In genomic region chr1:59043796-59044195, GRCh38 we compare ENCODE assay signal across 1 cellular context.
A peak's percentile ranks its signal among the peaks of the same experiment; 100 is the strongest.
TF ChIP-seq lines count a peak whose summit lies in the region.

No MANE protein-coding gene starts in this region.

TF ChIP-seq in K562, 482 proteins besides CTCF, POLR2A, EP300 and RAD21 (continued from another document and continues in another):
- TF ChIP-seq, protein P1, sequence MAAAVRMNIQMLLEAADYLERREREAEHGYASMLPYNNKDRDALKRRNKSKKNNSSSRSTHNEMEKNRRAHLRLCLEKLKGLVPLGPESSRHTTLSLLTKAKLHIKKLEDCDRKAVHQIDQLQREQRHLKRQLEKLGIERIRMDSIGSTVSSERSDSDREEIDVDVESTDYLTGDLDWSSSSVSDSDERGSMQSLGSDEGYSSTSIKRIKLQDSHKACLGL (CRISPR knock-in tag; IDR thresholded peaks at IDR 0.05; ENCODE audit: borderline replicate concordance, poor library complexity, severe bottlenecking) = no peak
- TF ChIP-seq, protein P2, sequence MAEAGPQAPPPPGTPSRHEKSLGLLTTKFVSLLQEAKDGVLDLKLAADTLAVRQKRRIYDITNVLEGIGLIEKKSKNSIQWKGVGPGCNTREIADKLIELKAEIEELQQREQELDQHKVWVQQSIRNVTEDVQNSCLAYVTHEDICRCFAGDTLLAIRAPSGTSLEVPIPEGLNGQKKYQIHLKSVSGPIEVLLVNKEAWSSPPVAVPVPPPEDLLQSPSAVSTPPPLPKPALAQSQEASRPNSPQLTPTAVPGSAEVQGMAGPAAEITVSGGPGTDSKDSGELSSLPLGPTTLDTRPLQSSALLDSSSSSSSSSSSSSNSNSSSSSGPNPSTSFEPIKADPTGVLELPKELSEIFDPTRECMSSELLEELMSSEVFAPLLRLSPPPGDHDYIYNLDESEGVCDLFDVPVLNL (CRISPR knock-in tag; IDR thresholded peaks at IDR 0.05; ENCODE audit: low read depth) = no peak
- TF ChIP-seq ZNF253 (CRISPR knock-in tag; conservative IDR thresholded peaks at IDR 0.05) (no peak), ZNF668 (CRISPR knock-in tag; IDR thresholded peaks at IDR 0.05) (no peak), WHSC1 (IDR thresholded peaks at IDR 0.05; ENCODE audit: low read length) (no peak), SREBF2 (CRISPR knock-in tag; IDR thresholded peaks at IDR 0.05) (no peak), NR1H2 (CRISPR knock-in tag; IDR thresholded peaks at IDR 0.05) (no peak), ZNF274 (IDR thresholded peaks at IDR 0.05; ENCODE audit: borderline replicate concordance, low read depth, low read length) (no peak), HLTF (IDR thresholded peaks at IDR 0.05) (no peak), ZNF347 (CRISPR knock-in tag; IDR thresholded peaks at IDR 0.05; ENCODE audit: low read depth) (no peak), ZNF174 (CRISPR knock-in tag; IDR thresholded peaks at IDR 0.05) (no peak), SMARCC2 (IDR thresholded peaks at IDR 0.05; ENCODE audit: low read depth) (peak; percentile 69; the same call in 1 of the 2 replicates), NCOA2 (IDR thresholded peaks at IDR 0.05; ENCODE audit: partially characterized antibody in 2 of 2) (no peak), CEBPG (CRISPR knock-in tag; IDR thresholded peaks at IDR 0.05) (peak; percentile 86), CEBPG (tag; conservative IDR thresholded peaks at IDR 0.05 in 1 of 2, IDR thresholded peaks at IDR 0.05 in 1 of 2) (peak; percentile 93 to 96), HNRNPLL (IDR thresholded peaks at IDR 0.05; ENCODE audit: low read depth, low read length, poor library complexity, severe bottlenecking) (no peak), EGR1 (conservative IDR thresholded peaks at IDR 0.05) (no peak), ZNF75A (CRISPR knock-in tag; IDR thresholded peaks at IDR 0.05) (no peak), FIP1L1 (IDR thresholded peaks at IDR 0.05; ENCODE audit: low read depth, low read length, poor library complexity, severe bottlenecking) (no peak), CAMTA2 (CRISPR knock-in tag; conservative IDR thresholded peaks at IDR 0.05) (no peak), CREB3L1 (IDR thresholded peaks at IDR 0.05; ENCODE audit: borderline replicate concordance, low read depth) (no peak), ARID3A (IDR thresholded peaks at IDR 0.05; ENCODE audit: borderline replicate concordance, low read depth, low read length) (no peak), ETS2 (tag; IDR thresholded peaks at IDR 0.05; ENCODE audit: borderline replicate concordance, poor library complexity, severe bottlenecking) (no peak), GMEB1 (CRISPR knock-in tag; IDR thresholded peaks at IDR 0.05) (no peak), U2AF1 (optimal IDR thresholded peaks at IDR 0.05; ENCODE audit: low read depth, low read length) (no peak), SMAD3 (CRISPR knock-in tag; conservative IDR thresholded peaks at IDR 0.05) (no peak), ZNF175 (CRISPR knock-in tag; IDR thresholded peaks at IDR 0.05; ENCODE audit: low read depth) (no peak), POLR3G (IDR thresholded peaks at IDR 0.05; ENCODE audit: extremely low read depth, insufficient read length, insufficient replicate concordance) (no peak), HBP1 (CRISPR knock-in tag; IDR thresholded peaks at IDR 0.05) (no peak), TCF3 (CRISPR knock-in tag; IDR thresholded peaks at IDR 0.05) (peak; percentile 72), ESRRB (CRISPR knock-in tag; IDR thresholded peaks at IDR 0.05; ENCODE audit: borderline replicate concordance) (no peak), CSDE1 (IDR thresholded peaks at IDR 0.05) (no peak), SUPT5H (IDR thresholded peaks at IDR 0.05) (no peak), ZNF239 (CRISPR knock-in tag; IDR thresholded peaks at IDR 0.05) (no peak), RBM25 (IDR thresholded peaks at IDR 0.05; ENCODE audit: low read depth, low read length, severe bottlenecking) (no peak), ZNF3 (CRISPR knock-in tag; IDR thresholded peaks at IDR 0.05) (no peak), SRSF3 (IDR thresholded peaks at IDR 0.05; ENCODE audit: insufficient read depth, low read length) (no peak), FOXJ3 (CRISPR knock-in tag; IDR thresholded peaks at IDR 0.05) (no peak), KAT8 (IDR thresholded peaks at IDR 0.05; ENCODE audit: low read depth) (no peak), ZNF354B (CRISPR knock-in tag; IDR thresholded peaks at IDR 0.05) (0 out of 2 replicates have a peak, but pooled peaks have one; percentile 12), PTTG1 (tag; IDR thresholded peaks at IDR 0.05; ENCODE audit: low read depth) (no peak), ZNF717 (CRISPR knock-in tag; IDR thresholded peaks at IDR 0.05) (no peak), TRIM28 (IDR thresholded peaks at IDR 0.05) (no peak), TARDBP (IDR thresholded peaks at IDR 0.05) (no peak), HDAC6 (IDR thresholded peaks at IDR 0.05; ENCODE audit: low read depth, low read length) (no peak), ESRRA (IDR thresholded peaks at IDR 0.05; ENCODE audit: borderline replicate concordance, low read depth) (peak; percentile 47; the same call in 1 of the 2 replicates), BACH1 (tag; IDR thresholded peaks at IDR 0.05) (0 out of 2 replicates have a peak, but pooled peaks have one; percentile 27), ZNF766 (CRISPR knock-in tag; conservative IDR thresholded peaks at IDR 0.05) (no peak; the same call in 1 of the 2 replicates), RBM34 (IDR thresholded peaks at IDR 0.05; ENCODE audit: borderline replicate concordance, insufficient read depth, low read length) (no peak), CCAR2 (IDR thresholded peaks at IDR 0.05; ENCODE audit: low read depth, low read length) (no peak)
- TF ChIP-seq, protein P3, sequence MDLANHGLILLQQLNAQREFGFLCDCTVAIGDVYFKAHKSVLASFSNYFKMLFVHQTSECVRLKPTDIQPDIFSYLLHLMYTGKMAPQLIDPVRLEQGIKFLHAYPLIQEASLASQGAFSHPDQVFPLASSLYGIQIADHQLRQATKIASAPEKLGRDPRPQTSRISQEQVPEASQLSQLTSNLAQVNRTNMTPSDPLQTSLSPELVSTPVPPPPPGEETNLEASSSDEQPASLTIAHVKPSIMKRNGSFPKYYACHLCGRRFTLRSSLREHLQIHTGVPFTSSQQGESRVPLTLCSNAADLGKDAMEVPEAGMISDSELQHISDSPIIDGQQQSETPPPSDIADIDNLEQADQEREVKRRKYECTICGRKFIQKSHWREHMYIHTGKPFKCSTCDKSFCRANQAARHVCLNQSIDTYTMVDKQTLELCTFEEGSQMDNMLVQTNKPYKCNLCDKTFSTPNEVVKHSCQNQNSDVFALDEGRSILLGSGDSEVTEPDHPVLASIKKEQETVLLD (IDR thresholded peaks at IDR 0.05) = no peak
- TF ChIP-seq, protein P4, sequence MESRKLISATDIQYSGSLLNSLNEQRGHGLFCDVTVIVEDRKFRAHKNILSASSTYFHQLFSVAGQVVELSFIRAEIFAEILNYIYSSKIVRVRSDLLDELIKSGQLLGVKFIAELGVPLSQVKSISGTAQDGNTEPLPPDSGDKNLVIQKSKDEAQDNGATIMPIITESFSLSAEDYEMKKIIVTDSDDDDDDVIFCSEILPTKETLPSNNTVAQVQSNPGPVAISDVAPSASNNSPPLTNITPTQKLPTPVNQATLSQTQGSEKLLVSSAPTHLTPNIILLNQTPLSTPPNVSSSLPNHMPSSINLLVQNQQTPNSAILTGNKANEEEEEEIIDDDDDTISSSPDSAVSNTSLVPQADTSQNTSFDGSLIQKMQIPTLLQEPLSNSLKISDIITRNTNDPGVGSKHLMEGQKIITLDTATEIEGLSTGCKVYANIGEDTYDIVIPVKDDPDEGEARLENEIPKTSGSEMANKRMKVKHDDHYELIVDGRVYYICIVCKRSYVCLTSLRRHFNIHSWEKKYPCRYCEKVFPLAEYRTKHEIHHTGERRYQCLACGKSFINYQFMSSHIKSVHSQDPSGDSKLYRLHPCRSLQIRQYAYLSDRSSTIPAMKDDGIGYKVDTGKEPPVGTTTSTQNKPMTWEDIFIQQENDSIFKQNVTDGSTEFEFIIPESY (CRISPR knock-in tag; IDR thresholded peaks at IDR 0.05) = no peak
- TF ChIP-seq, protein P5, sequence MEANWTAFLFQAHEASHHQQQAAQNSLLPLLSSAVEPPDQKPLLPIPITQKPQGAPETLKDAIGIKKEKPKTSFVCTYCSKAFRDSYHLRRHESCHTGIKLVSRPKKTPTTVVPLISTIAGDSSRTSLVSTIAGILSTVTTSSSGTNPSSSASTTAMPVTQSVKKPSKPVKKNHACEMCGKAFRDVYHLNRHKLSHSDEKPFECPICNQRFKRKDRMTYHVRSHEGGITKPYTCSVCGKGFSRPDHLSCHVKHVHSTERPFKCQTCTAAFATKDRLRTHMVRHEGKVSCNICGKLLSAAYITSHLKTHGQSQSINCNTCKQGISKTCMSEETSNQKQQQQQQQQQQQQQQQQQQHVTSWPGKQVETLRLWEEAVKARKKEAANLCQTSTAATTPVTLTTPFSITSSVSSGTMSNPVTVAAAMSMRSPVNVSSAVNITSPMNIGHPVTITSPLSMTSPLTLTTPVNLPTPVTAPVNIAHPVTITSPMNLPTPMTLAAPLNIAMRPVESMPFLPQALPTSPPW (CRISPR knock-in tag; IDR thresholded peaks at IDR 0.05) = peak; percentile 53; the same call in 1 of the 2 replicates
- TF ChIP-seq, protein P6, sequence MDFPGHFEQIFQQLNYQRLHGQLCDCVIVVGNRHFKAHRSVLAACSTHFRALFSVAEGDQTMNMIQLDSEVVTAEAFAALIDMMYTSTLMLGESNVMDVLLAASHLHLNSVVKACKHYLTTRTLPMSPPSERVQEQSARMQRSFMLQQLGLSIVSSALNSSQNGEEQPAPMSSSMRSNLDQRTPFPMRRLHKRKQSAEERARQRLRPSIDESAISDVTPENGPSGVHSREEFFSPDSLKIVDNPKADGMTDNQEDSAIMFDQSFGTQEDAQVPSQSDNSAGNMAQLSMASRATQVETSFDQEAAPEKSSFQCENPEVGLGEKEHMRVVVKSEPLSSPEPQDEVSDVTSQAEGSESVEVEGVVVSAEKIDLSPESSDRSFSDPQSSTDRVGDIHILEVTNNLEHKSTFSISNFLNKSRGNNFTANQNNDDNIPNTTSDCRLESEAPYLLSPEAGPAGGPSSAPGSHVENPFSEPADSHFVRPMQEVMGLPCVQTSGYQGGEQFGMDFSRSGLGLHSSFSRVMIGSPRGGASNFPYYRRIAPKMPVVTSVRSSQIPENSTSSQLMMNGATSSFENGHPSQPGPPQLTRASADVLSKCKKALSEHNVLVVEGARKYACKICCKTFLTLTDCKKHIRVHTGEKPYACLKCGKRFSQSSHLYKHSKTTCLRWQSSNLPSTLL (IDR thresholded peaks at IDR 0.05) = no peak
